Comparison of ENCODE assay signal across 8 cellular contexts in genomic region chr15:99250494-99251435, GRCh38. TPM values are rescaled to one million over a fixed set of nuclear protein-coding genes. Genes with fewer than 3 reads are reported as not detected.
DNase-seq lines count a peak whose midpoint lies in the region; ATAC-seq and TF ChIP-seq lines count a peak whose summit lies in the region.

No MANE protein-coding gene starts in this region.

- TF ChIP-seq CTCF in DOHH2 (IDR thresholded peaks at IDR 0.05; ENCODE audit: low read depth, low read length, poor library complexity, severe bottlenecking), result no peak
- TF ChIP-seq CTCF in Peyer's patch (IDR thresholded peaks at IDR 0.05), result no peak

- peak overlapping the region; percentile 86 to 93 (median 92) for H3K4me3 Mint-ChIP-seq in naive thymus-derived CD8-positive, alpha-beta T cell

- ATAC-seq in GM21825 (IDR thresholded peaks at IDR 0.05; ENCODE audit: unreplicated experiment), result peak; percentile 93
- ATAC-seq in naive thymus-derived CD8-positive, alpha-beta T cell, result peak; percentile 95 to 97

- H3K4me3 ChIP-seq in DOHH2 (ENCODE audit: low read length), result peak overlapping the region; percentile 83
- H3K4me3 ChIP-seq in Peyer's patch, result peak overlapping the region; percentile 79 to 85 (median 82)

- H3K27ac ChIP-seq in DOHH2 (ENCODE audit: low read depth, low read length) (peak overlapping the region; percentile 81), KOPT-K1 (ENCODE audit: low read depth, low read length, poor library complexity, severe bottlenecking) (peak overlapping the region; percentile 63), Peyer's patch (peak overlapping the region; percentile 83 to 96 (median 88))

- H3F3A ChIP-seq in DOHH2 (ENCODE audit: control insufficient read depth, insufficient read depth), result peaks cover 12% of the 10 kb centered on the region

- H3K36me3 Mint-ChIP-seq in naive thymus-derived CD8-positive, alpha-beta T cell, result peaks cover 0 to 4% (median under 1%) of the 10 kb centered on the region in 3 donors

- no peaks in the 10 kb centered on the region for H3K27me3 ChIP-seq in DOHH2 (ENCODE audit: control insufficient read depth, low read length)
- H3K27me3 ChIP-seq in Peyer's patch, result no peaks in the 10 kb centered on the region

- H3K27me3 Mint-ChIP-seq in naive thymus-derived CD8-positive, alpha-beta T cell, result no peaks in the 10 kb centered on the region

- H3K36me3 ChIP-seq in DOHH2 (ENCODE audit: control insufficient read depth, low read length) (peaks cover 7% of the 10 kb centered on the region), KOPT-K1 (ENCODE audit: insufficient read depth, low read length) (no peaks in the 10 kb centered on the region), Peyer's patch (no peaks in the 10 kb centered on the region)

- H3K9me3 Mint-ChIP-seq in naive thymus-derived CD8-positive, alpha-beta T cell, result peaks cover 0 to 6% (median 2%) of the 10 kb centered on the region in 9 donors

- peak; percentile 50 to 84 for TF ChIP-seq POLR2A in Peyer's patch (IDR thresholded peaks at IDR 0.05)

- POLR2A ChIA-PET in naive thymus-derived CD8-positive, alpha-beta T cell (lab: Charles Lee), result interaction anchor here (0.5 to 1.5 kb wide), 6 partner anchors 183 to 675 kb away, joined by 3 to 5 read pairs (median 4); partner anchors contain the start of gene LYSMD4

- H3K9me2 ChIP-seq in DOHH2 (replicated peaks; ENCODE audit: control insufficient read depth, low read length), result no peaks in the 10 kb centered on the region

- H3K4me1 ChIP-seq in DOHH2 (ENCODE audit: control insufficient read depth, low read length) (peaks cover 54% of the 10 kb centered on the region), Peyer's patch (peaks cover 0 to 40% (median 6%) of the 10 kb centered on the region in 4 donors)

- H3K9me3 ChIP-seq in DOHH2 (ENCODE audit: control insufficient read depth, insufficient read depth, low read length), result peaks cover 5% of the 10 kb centered on the region; the same call in 1 of the 2 replicates
- H3K9me3 ChIP-seq in KOPT-K1 (ENCODE audit: insufficient read depth, low read length, poor library complexity, severe bottlenecking), result no peaks in the 10 kb centered on the region
- no peaks in the 10 kb centered on the region for H3K9me3 ChIP-seq in Peyer's patch

- DNase-seq in Peyer's patch (peak; percentile 94 to 99 (median 99)), activated T-helper 1 cell treated with Interleukin-2 at 50 U/mL for 16 hours (ENCODE audit: low read depth) (peak; percentile 87), fibroblast of peridontal ligament (ENCODE audit: extremely low read depth) (peak; percentile 99)
- peak; percentile 84 to 95 (median 91) for DNase-seq in naive thymus-derived CD8-positive, alpha-beta T cell
- DNase-seq in stimulated activated naive CD4-positive, alpha-beta T cell (lab: John Stamatoyannopoulos, UW), result peak; percentile 86 to 92 (median 90)

- no peaks in the 10 kb centered on the region for H4K20me1 ChIP-seq in DOHH2 (ENCODE audit: control insufficient read depth, insufficient read depth, low read depth, low read length)

- H3K27ac Mint-ChIP-seq in naive thymus-derived CD8-positive, alpha-beta T cell, result peak overlapping the region; percentile 79 to 93 (median 91)

- peak overlapping the region; percentile 96 for H3K4me2 ChIP-seq in DOHH2 (ENCODE audit: low read length)

- H3K79me2 ChIP-seq in DOHH2 (ENCODE audit: control insufficient read depth, low read length), result peaks cover 28% of the 10 kb centered on the region

- peaks cover 23 to 34% (median 29%) of the 10 kb centered on the region in 4 donors for H3K4me1 Mint-ChIP-seq in naive thymus-derived CD8-positive, alpha-beta T cell

RNA-seq across cellular contexts. Expression of gene LRRC28, which starts 0.5 kb away (rescaled TPM):
- total RNA-seq in Peyer's patch, result 100 to 1,000 TPM in 3 of 4 donors, 10 to 100 TPM in 1; 62.7 to 197 (median 157) TPM
- total RNA-seq in naive thymus-derived CD8-positive, alpha-beta T cell, result 10 to 100 TPM; 14.9 to 15.3 TPM
- 10 to 100 TPM; 16.7 to 21.4 (median 19.8) TPM for polyA plus RNA-seq in naive thymus-derived CD8-positive, alpha-beta T cell

RNA-seq across cellular contexts. Expression of gene TTC23, which starts 1.4 kb away (rescaled TPM):
- 10 to 100 TPM in 3 of 4 donors, 1 to 10 TPM in 1; 8.2 to 33.0 (median 22.9) TPM for total RNA-seq in Peyer's patch
- under 1 TPM; 0.30 to 0.47 TPM for total RNA-seq in naive thymus-derived CD8-positive, alpha-beta T cell
- polyA plus RNA-seq in naive thymus-derived CD8-positive, alpha-beta T cell, result under 1 TPM in 2 of 3 donors, not detected in 1; 0.15 to 0.82 TPM

Comparison
In these comparisons a context has a peak if more than half of its experiments do, and no peak if none do; other contexts are left out.
1. Peak in every context shown above with its lines: DNase-seq, ATAC-seq, H3K4me3 ChIP-seq and H3K27ac ChIP-seq.
2. RNA of gene TTC23, which starts 1.4 kb away (total RNA-seq): 8.2 to 33.0 TPM in Peyer's patch; 0.30 to 0.47 TPM in naive thymus-derived CD8-positive, alpha-beta T cell; every median in the first group is over 4 times any median in the second.